7 cellular contexts compared by ENCODE assay signal in the genomic region with DNA sequence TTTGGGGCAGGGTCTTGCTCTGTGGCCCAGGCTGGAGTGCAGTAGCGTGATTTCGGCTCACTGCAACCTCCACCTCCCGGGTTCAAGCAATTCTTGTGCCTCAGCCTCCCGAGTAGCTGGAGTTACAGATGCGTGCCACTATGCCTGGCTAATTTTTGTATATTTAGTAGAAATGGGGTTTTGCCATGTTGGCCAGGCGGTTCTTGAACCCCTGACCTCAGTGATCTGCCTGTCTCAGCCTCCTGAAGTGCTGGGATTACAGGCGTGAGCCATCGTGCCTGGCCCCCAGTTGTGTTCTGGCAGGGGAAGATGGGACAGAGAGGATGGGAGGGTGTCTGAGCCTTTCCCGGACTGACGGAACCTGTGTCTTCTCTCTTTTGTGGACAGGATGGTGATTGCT.
DNase-seq lines count a peak whose midpoint lies in the region; ATAC-seq and TF ChIP-seq lines count a peak whose summit lies in the region.
"Not testable (repeated sequence)": the region's sequence is repeated elsewhere in the genome, so short reads cannot be mapped to it uniquely, and the experiment has no call there.

No MANE protein-coding gene starts in this region.

- H3K27ac Mint-ChIP-seq in activated CD4-positive, alpha-beta T cell treated with anti-CD3 and anti-CD28 coated beads, Interleukin-2, amount 10 ng/mL, durations not matched to agents 24 days and 14 days; endothelial cell (ENCODE audit: unreplicated experiment): not testable (repeated sequence)

- H3K4me1 Mint-ChIP-seq in activated CD4-positive, alpha-beta T cell treated with anti-CD3 and anti-CD28 coated beads, Interleukin-2, amount 10 ng/mL, durations not matched to agents 24 days and 14 days; endothelial cell (ENCODE audit: unreplicated experiment): not testable (repeated sequence)

- not testable (repeated sequence) for H3K27me3 Mint-ChIP-seq in activated CD4-positive, alpha-beta T cell treated with anti-CD3 and anti-CD28 coated beads, Interleukin-2, amount 10 ng/mL, durations not matched to agents 24 days and 14 days; endothelial cell (ENCODE audit: unreplicated experiment)

- not testable (repeated sequence) for H3K4me3 Mint-ChIP-seq in activated CD4-positive, alpha-beta T cell treated with anti-CD3 and anti-CD28 coated beads, Interleukin-2, amount 10 ng/mL, durations not matched to agents 24 days and 14 days; endothelial cell (ENCODE audit: unreplicated experiment)

- intact Hi-C loops in activated CD4-positive, alpha-beta T cell treated with anti-CD3 and anti-CD28 coated beads, Interleukin-2, amount 10 ng/mL, durations not matched to agents 24 days and 14 days (cut with micrococcal nuclease); mucosa of descending colon (cut with DNase I, micrococcal nuclease); sciatic nerve (cut with DNase I); stomach (cut with DNase I; ENCODE audit: low total_unique reads): not testable (repeated sequence)

- TF ChIP-seq CTCF in endothelial cell (IDR thresholded peaks at IDR 0.05; ENCODE audit: unreplicated experiment); mucosa of descending colon (IDR thresholded peaks at IDR 0.05); stomach (IDR thresholded peaks at IDR 0.05): not testable (repeated sequence)

- not testable (repeated sequence) for H3K4me3 ChIP-seq in mucosa of descending colon, stomach

- H3K27ac ChIP-seq in stomach = not testable (repeated sequence)

- not testable (repeated sequence) for H3K27me3 ChIP-seq in stomach

- TF ChIP-seq POLR2A in stomach (IDR thresholded peaks at IDR 0.05) = not testable (repeated sequence)

- H3K9me3 Mint-ChIP-seq in activated CD4-positive, alpha-beta T cell treated with anti-CD3 and anti-CD28 coated beads, Interleukin-2, amount 10 ng/mL, durations not matched to agents 24 days and 14 days; endothelial cell (ENCODE audit: unreplicated experiment): not testable (repeated sequence)

- not testable (repeated sequence) for H3K36me3 ChIP-seq in mucosa of descending colon (ENCODE audit: low read depth); stomach

- ATAC-seq in mucosa of descending colon, sciatic nerve: not testable (repeated sequence)

- not testable (repeated sequence) for H3K4me1 ChIP-seq in mucosa of descending colon (ENCODE audit: low read depth); stomach

- 93 to 96% (median 95%) methylated on average over 3 to 5 of the region's 10 CpGs; no CpG with 5 or more reads in 1 of the 5 donors for WGBS in stomach, 5 donors

- not testable (repeated sequence) for TF ChIP-seq EP300 in stomach (IDR thresholded peaks at IDR 0.05)

- peak; percentile 60 for DNase-seq in activated CD4-positive, alpha-beta T cell treated with anti-CD3 and anti-CD28 coated beads, Interleukin-2, amount 10 ng/mL, durations not matched to agents 24 days and 14 days
- peak; percentile 9 for DNase-seq in activated CD8-positive, alpha-beta memory T cell treated with anti-CD3 and anti-CD28 coated beads, Interleukin-2, amount 50 U/mL, for 4 hours
- peak; percentile 12 for DNase-seq in activated effector memory CD4-positive, alpha-beta T cell treated with anti-CD3 and anti-CD28 coated beads, Interleukin-2, amount 50 U/mL, for 16 hours
- DNase-seq in endothelial cell (ENCODE audit: low spot score) (peak; percentile 0), mucosa of descending colon (peak in 2 of 3 donors; percentile 8 to 26), sciatic nerve (ENCODE audit: low spot score) (peak; percentile 35), stomach (peak; percentile 15)

- not testable (repeated sequence) for H3K9me3 ChIP-seq in mucosa of descending colon, stomach

- H3K36me3 Mint-ChIP-seq in activated CD4-positive, alpha-beta T cell treated with anti-CD3 and anti-CD28 coated beads, Interleukin-2, amount 10 ng/mL, durations not matched to agents 24 days and 14 days (ENCODE audit: low read depth); endothelial cell (ENCODE audit: low read depth, unreplicated experiment): not testable (repeated sequence)

Comparison
In these comparisons a context has a peak if more than half of its experiments do, and no peak if none do; other contexts are left out.
1. DNase-seq: peak in every context shown above with its lines; median percentile 60 in activated CD4-positive, alpha-beta T cell treated with anti-CD3 and anti-CD28 coated beads, Interleukin-2, amount 10 ng/mL, durations not matched to agents 24 days and 14 days; 35 in sciatic nerve; 17 in mucosa of descending colon; 15 in stomach; 12 in activated effector memory CD4-positive, alpha-beta T cell treated with anti-CD3 and anti-CD28 coated beads, Interleukin-2, amount 50 U/mL, for 16 hours; 9 in activated CD8-positive, alpha-beta memory T cell treated with anti-CD3 and anti-CD28 coated beads, Interleukin-2, amount 50 U/mL, for 4 hours; 0 in endothelial cell.